24 cellular contexts compared by ENCODE assay signal in the genomic region with DNA sequence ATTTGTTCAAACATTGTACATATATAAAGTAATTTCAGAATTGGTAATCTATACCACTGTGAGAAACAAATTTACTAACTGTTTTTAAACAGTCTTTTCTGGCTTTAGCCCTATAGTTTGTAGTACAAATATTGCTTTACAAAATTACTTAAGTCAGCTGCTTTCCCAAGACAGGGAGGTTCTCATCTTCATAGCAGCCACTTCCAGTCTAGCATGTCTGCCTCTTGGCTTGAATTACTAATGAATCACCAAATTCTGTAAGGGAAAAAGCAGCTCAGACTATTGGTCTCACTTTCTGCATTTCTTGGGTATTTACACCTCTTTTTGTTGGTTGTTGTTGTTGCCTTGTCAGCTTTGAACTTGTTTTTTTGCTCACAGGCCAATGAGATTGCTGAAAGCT.
DNase-seq lines count a peak whose midpoint lies in the region; ATAC-seq and TF ChIP-seq lines count a peak whose summit lies in the region.
"Had no signal": no experiment of that assay in that cellular context is flagged by ENCODE, and none has a peak within 500 bp of the region (broad histone marks: within the 10 kb centered on the region; RNA-seq: fewer than 3 reads in every experiment).

No MANE protein-coding gene starts in this region.

- H3K27me3 Mint-ChIP-seq in MCF 10A (ENCODE audit: insufficient read depth, unreplicated experiment) = no peaks in the 10 kb centered on the region
- H3K27me3 Mint-ChIP-seq: CD4-positive, CD25-positive, alpha-beta regulatory T cell; IgD-negative memory B cell had no signal

- no peaks in the 10 kb centered on the region for H3K4me1 Mint-ChIP-seq in MCF 10A (ENCODE audit: insufficient read depth, unreplicated experiment)
- H3K4me1 Mint-ChIP-seq: CD4-positive, CD25-positive, alpha-beta regulatory T cell; IgD-negative memory B cell had no signal

- H3K9me3 Mint-ChIP-seq in MCF 10A (ENCODE audit: unreplicated experiment) = no peaks in the 10 kb centered on the region
- H3K9me3 Mint-ChIP-seq: HFFc6 had no signal

- no peaks in the 10 kb centered on the region for H4K20me1 ChIP-seq in mammary epithelial cell (ENCODE audit: insufficient read depth, low read length)
- H4K20me1 ChIP-seq: BLaER1 had no signal

- no peaks in the 10 kb centered on the region for H3K4me1 ChIP-seq in mammary epithelial cell (ENCODE audit: insufficient read depth, low read length)
- H3K4me1 ChIP-seq: BLaER1, HAP-1 had no signal

- H2AFZ ChIP-seq in mammary epithelial cell (ENCODE audit: low read depth, low read length) = no peak overlapping the region

- H3K27me3 ChIP-seq in mammary epithelial cell (ENCODE audit: insufficient read depth, low read length) = no peaks in the 10 kb centered on the region
- H3K27me3 ChIP-seq: BLaER1 had no signal

- H3K4me2 ChIP-seq in mammary epithelial cell (ENCODE audit: insufficient read depth, low read depth, low read length) = no peak overlapping the region
- H3K4me2 ChIP-seq: BLaER1, KMS-11 had no signal

- dilution Hi-C loops in mammary epithelial cell (cut with HindIII; ENCODE audit: low sequenced_read_pairs) = no loop called here

- ATAC-seq in omental fat pad (ENCODE audit: low FRiP score) (peak; percentile 79), GM18517 (IDR thresholded peaks at IDR 0.05; ENCODE audit: unreplicated experiment) (no peak)
- ATAC-seq: Panc1 had no signal

- H3K79me2 ChIP-seq in mammary epithelial cell (ENCODE audit: insufficient read depth, low read length) = no peaks in the 10 kb centered on the region

- TF ChIP-seq CTCF in MCF 10A (IDR thresholded peaks at IDR 0.05; ENCODE audit: unreplicated experiment) (no peak), mammary epithelial cell (conservative IDR thresholded peaks at IDR 0.05 in 1 of 2, IDR thresholded peaks at IDR 0.05 in 1 of 2; ENCODE audit: extremely low read depth in 1 of 2, insufficient read depth in 1 of 2, low read depth in 1 of 2, low read length in 2 of 2) (no peak), epithelial cell of esophagus (IDR thresholded peaks at IDR 0.05; ENCODE audit: insufficient read depth, low read depth, low read length, missing control alignments) (no peak), omental fat pad (IDR thresholded peaks at IDR 0.05) (no peak)

- no peak overlapping the region for H3K27ac ChIP-seq in mammary epithelial cell (ENCODE audit: insufficient read depth, low read depth, low read length)
- H3K27ac ChIP-seq: BLaER1, KMS-11 had no signal

- H3K27ac Mint-ChIP-seq in MCF 10A (ENCODE audit: low read depth, unreplicated experiment) = no peak overlapping the region
- H3K27ac Mint-ChIP-seq: CD4-positive, CD25-positive, alpha-beta regulatory T cell; HFFc6; IgD-negative memory B cell had no signal

- BruUV-seq in MCF 10A (replicated peaks; lab: Mats Ljungman, UMichigan) (no TSS peak), mammary epithelial cell (replicated peaks; lab: Mats Ljungman, UMichigan) (no TSS peak)

- in situ Hi-C loops in mammary epithelial cell (cut with MboI; ENCODE audit: low sequenced_read_pairs in 2 of 2) = no loop called here

- H3K4me3 ChIP-seq in mammary epithelial cell (replicated peaks in 1 of 3; ENCODE audit: insufficient read depth in 1 of 3, low read depth in 2 of 3, low read length in 3 of 3) (no peak overlapping the region), epithelial cell of esophagus (ENCODE audit: low read length) (no peak overlapping the region)
- H3K4me3 ChIP-seq: BLaER1, HAP-1 had no signal

- DNase-seq in MCF 10A (ENCODE audit: unreplicated experiment) = peak; percentile 14
- DNase-seq in mammary epithelial cell = no peak
- DNase-seq in epithelial cell of esophagus (ENCODE audit: low read depth) = peak; percentile 60
- DNase-seq in omental fat pad (ENCODE audit: low spot score) = no peak
- no peak for DNase-seq in GM03348 (ENCODE audit: low spot score)
- no peak for DNase-seq in stimulated activated CD4-positive, alpha-beta T cell treated with anti-CD3 and anti-CD28 coated beads, Interleukin-4, amount 100 ng/mL, for 1 hour
- no peak for DNase-seq in germinal center (ENCODE audit: low spot score)
- DNase-seq: 8988T; CD4-positive, CD25-positive, alpha-beta regulatory T cell; GOT3; HFFc6; NCI-H1092; NCI-H1417 treated with DMSO at 0.1 percent for 48 hours; NCI-H187; NCI-H446 treated with DMSO at 0.1 percent for 48 hours; NCI-H526; NCI-H82; SHP77 treated with DMSO at 0.1 percent for 48 hours had no signal

- intact Hi-C loops in MCF 10A (cut with micrococcal nuclease) (no loop called here), mammary epithelial cell (cut with micrococcal nuclease) (no loop called here)

- no peak overlapping the region for H3K4me3 Mint-ChIP-seq in MCF 10A (ENCODE audit: unreplicated experiment)
- H3K4me3 Mint-ChIP-seq: CD4-positive, CD25-positive, alpha-beta regulatory T cell; HFFc6; IgD-negative memory B cell had no signal

- H3K36me3 Mint-ChIP-seq in MCF 10A (ENCODE audit: insufficient read depth, unreplicated experiment) = no peaks in the 10 kb centered on the region
- H3K36me3 Mint-ChIP-seq: CD4-positive, CD25-positive, alpha-beta regulatory T cell; IgD-negative memory B cell had no signal

- no peaks in the 10 kb centered on the region for H3K9me3 ChIP-seq in mammary epithelial cell (replicated peaks; ENCODE audit: insufficient read depth, low read length)
- H3K9me3 ChIP-seq: HAP-1 had no signal

- H3K9ac ChIP-seq in mammary epithelial cell (ENCODE audit: insufficient read depth, low read length) = no peak overlapping the region
- H3K9ac ChIP-seq: BLaER1, KMS-11 had no signal

- POLR2A ChIA-PET in MCF 10A (lab: Yijun Ruan, JAX) = interaction anchor here (0.6 kb wide), 1 partner anchor 1635 kb away, joined by 3 read pairs; no protein-coding TSS in a partner anchor

- CTCF ChIA-PET in MCF 10A (lab: Yijun Ruan, JAX) = interaction anchor here (0.6 kb wide), 1 partner anchor 24 kb away, joined by 4 read pairs; no protein-coding TSS in a partner anchor
- CTCF ChIA-PET in mammary epithelial cell (lab: Charles Lee; ENCODE audit: low non-redundant PET) = interaction anchor here (0.6 kb wide), 2 partner anchors 199 to 278 kb away, joined by 5 to 8 read pairs; no protein-coding TSS in a partner anchor

- H3K36me3 ChIP-seq in mammary epithelial cell (ENCODE audit: insufficient read depth, low read length) = no peaks in the 10 kb centered on the region
- H3K36me3 ChIP-seq: BLaER1, HAP-1 had no signal

Comparison
In these comparisons a context has a peak if more than half of its experiments do, and no peak if none do; other contexts are left out.
1. DNase-seq: peak in MCF 10A (single experiment) and epithelial cell of esophagus (single experiment); none in mammary epithelial cell (single experiment), omental fat pad (single experiment), GM03348 (single experiment), stimulated activated CD4-positive, alpha-beta T cell treated with anti-CD3 and anti-CD28 coated beads, Interleukin-4, amount 100 ng/mL, for 1 hour (single experiment) and germinal center (single experiment).